In genomic region chr21:46472246-46472645, GRCh38 we compare ENCODE assay signal across 13 cellular contexts. TPM values are rescaled to one million over a fixed set of nuclear protein-coding genes. Genes with fewer than 3 reads are reported as not detected.
DNase-seq lines count a peak whose midpoint lies in the region; ATAC-seq, FAIRE-seq and TF ChIP-seq lines count a peak whose summit lies in the region.
"Had no signal": no experiment of that assay in that cellular context is flagged by ENCODE, and none has a peak within 500 bp of the region (broad histone marks: within the 10 kb centered on the region; RNA-seq: fewer than 3 reads in every experiment).

No MANE protein-coding gene starts in this region.

- H3K4me3 Mint-ChIP-seq in CD4-positive, alpha-beta T cell: no peak overlapping the region
- H3K4me3 Mint-ChIP-seq in naive B cell: peak overlapping the region in 3 of 8 donors; percentile 6 to 57 (median 31)

- H3K36me3 ChIP-seq in K562 (ENCODE audit: control insufficient read depth, insufficient read depth, low read length) (peaks cover 15% of the 10 kb centered on the region; the same call in 2 of the 3 replicates), MG63 (peaks cover 21% of the 10 kb centered on the region)

- TF ChIP-seq RAD21 in K562 (CRISPR knock-in tag; conservative IDR thresholded peaks at IDR 0.05 in 1 of 2, IDR thresholded peaks at IDR 0.05 in 1 of 2): no peak

- ATAC-seq in CD4-positive, alpha-beta T cell (ENCODE audit: poor library complexity): peak; percentile 39
- peak; percentile 65 for ATAC-seq in K562
- ATAC-seq in naive B cell (ENCODE audit: low read depth in 2 of 2): peak; percentile 58 to 77
- no peak for ATAC-seq in HG03342 (IDR thresholded peaks at IDR 0.05; ENCODE audit: unreplicated experiment)
- ATAC-seq in HG02798 (IDR thresholded peaks at IDR 0.05; ENCODE audit: poor library complexity, unreplicated experiment): no peak

- BruUV-seq in K562 (replicated peaks; lab: Mats Ljungman, UMichigan): no TSS peak

- in situ Hi-C loops in K562 (cut with MboI): no loop called here

- 0 out of 2 replicates have a peak, but pooled peaks have one; percentile 42 for TF ChIP-seq POLR2A in K562 (conservative IDR thresholded peaks at IDR 0.05)

- intact Hi-C loops in CD4-positive, alpha-beta T cell (cut with DNase I, micrococcal nuclease): no loop called here
- intact Hi-C loops in K562 (cut with micrococcal nuclease): no loop called here

- no peaks in the 10 kb centered on the region for H3K27me3 ChIP-seq in CD4-positive, alpha-beta T cell (ENCODE audit: control insufficient read depth, insufficient read depth, low read length)
- H3K27me3 ChIP-seq in K562 (ENCODE audit: control insufficient read depth in 2 of 2, insufficient read depth in 2 of 2, low read length in 2 of 2) (no peaks in the 10 kb centered on the region), MG63 (no peaks in the 10 kb centered on the region)

- H2AFZ ChIP-seq in K562 (ENCODE audit: low read depth, low read length): no peak overlapping the region

- H3K9me1 ChIP-seq in K562 (ENCODE audit: control insufficient read depth, insufficient read depth, low read length): no peaks in the 10 kb centered on the region

- no peaks in the 10 kb centered on the region; the same call in 1 of the 2 replicates for H4K20me1 ChIP-seq in K562 (replicated peaks; ENCODE audit: control insufficient read depth, insufficient read depth, low read length)

- H3K27me3 Mint-ChIP-seq in CD4-positive, alpha-beta T cell: no peaks in the 10 kb centered on the region
- no peaks in the 10 kb centered on the region for H3K27me3 Mint-ChIP-seq in naive B cell

- peaks cover 63% of the 10 kb centered on the region for H3K4me1 Mint-ChIP-seq in CD4-positive, alpha-beta T cell (ENCODE audit: low read depth)
- H3K4me1 Mint-ChIP-seq in naive B cell: peaks cover 18 to 32% (median 32%) of the 10 kb centered on the region in 3 donors

- no peaks in the 10 kb centered on the region for H3K79me2 ChIP-seq in K562 (ENCODE audit: control insufficient read depth, insufficient read depth, low read length)

- POLR2A ChIA-PET in CD4-positive, alpha-beta T cell (lab: Charles Lee): interaction anchor here (1.0 to 4.0 kb wide), 2 partner anchors 14 to 163 kb away, joined by 6 to 10 read pairs; partner anchors contain the start of genes DIP2A and PRMT2
- POLR2A ChIA-PET in K562 (lab: Yijun Ruan, JAX): interaction anchor here (0.5 to 6.3 kb wide), 7 partner anchors 10 to 65 kb away, joined by 3 to 47 read pairs (median 4); partner anchors contain the start of gene DIP2A

- 79% methylated on average over 6 of the region's 6 CpGs for WGBS in K562 (ENCODE audit: insufficient coverage, low coverage, missing lambda C conversion rate)

- H3K36me3 Mint-ChIP-seq in CD4-positive, alpha-beta T cell (ENCODE audit: low read depth): peaks cover 53% of the 10 kb centered on the region
- H3K36me3 Mint-ChIP-seq in naive B cell: peaks cover 0 to 11% of the 10 kb centered on the region in 2 donors

- FAIRE-seq in K562 (lab: Jason Lieb, UNC): peak; percentile 44

- H3K4me2 ChIP-seq in K562 (ENCODE audit: insufficient read depth, low read length): no peak overlapping the region

- CTCF ChIA-PET in CD4-positive, alpha-beta T cell (lab: Charles Lee): no interaction called here
- CTCF ChIA-PET in K562 (lab: Yijun Ruan, JAX; ENCODE audit: low intra/inter-chr PET ratio): no interaction called here

- no peak for TF ChIP-seq EP300 in K562 (IDR thresholded peaks at IDR 0.05; ENCODE audit: low read length)

- peak overlapping the region; percentile 25 for H3K27ac Mint-ChIP-seq in CD4-positive, alpha-beta T cell
- peak overlapping the region in 4 of 6 donors; percentile 6 to 89 (median 24) for H3K27ac Mint-ChIP-seq in naive B cell

- no peak overlapping the region for H3K4me3 ChIP-seq in K562
- no peak overlapping the region for H3K4me3 ChIP-seq in MG63
- H3K4me3 ChIP-seq: skin epidermis had no signal

- no peaks in the 10 kb centered on the region for H3K4me1 ChIP-seq in K562 (replicated peaks in 1 of 2; ENCODE audit: control insufficient read depth in 2 of 2, insufficient read depth in 2 of 2, low read length in 2 of 2)

- H3K27ac ChIP-seq in CD4-positive, alpha-beta T cell (ENCODE audit: low read depth, low read length): no peak overlapping the region
- no peak overlapping the region for H3K27ac ChIP-seq in K562 (ENCODE audit: extremely low read depth, low read depth, low read length)
- H3K27ac ChIP-seq: skin epidermis had no signal

- no peak for TF ChIP-seq CTCF in CD4-positive, alpha-beta T cell (IDR thresholded peaks at IDR 0.05)
- TF ChIP-seq CTCF in K562 (IDR thresholded peaks at IDR 0.05 in 2 of 3, conservative IDR thresholded peaks at IDR 0.05 in 1 of 3; ENCODE audit: insufficient read depth in 2 of 3, low read depth in 1 of 3, low read length in 3 of 3): no peak

- DNase-seq in CD4-positive, alpha-beta T cell: no peak
- DNase-seq in NCI-H2029 (lab: John Stamatoyannopoulos, UW): peak; percentile 42
- DNase-seq in K562 (ENCODE audit: extremely low read depth in 1 of 4, low spot score in 3 of 4): no peak
- no peak for DNase-seq in naive B cell
- DNase-seq in MG63: no peak
- DNase-seq in activated CD4-positive, alpha-beta T cell treated with anti-CD3 and anti-CD28 coated beads, Interleukin-2, amount 50 U/mL, for 4 hours: no peak
- DNase-seq: activated T-cell treated with anti-CD3 and anti-CD28 coated beads, Interleukin-2, amount 50 U/mL, for 48 hours; CD8-positive, alpha-beta memory T cell; NCI-H1436 treated with DMSO at 0.1 percent for 48 hours; T-helper 9 cell had no signal

- H3K9ac ChIP-seq in K562 (ENCODE audit: insufficient read depth in 1 of 2, low read depth in 2 of 2, low read length in 2 of 2): peak overlapping the region in 1 of 2 experiments; percentile 11; a peak in 1 of 4 replicates

- no peaks in the 10 kb centered on the region for H3K9me3 ChIP-seq in CD4-positive, alpha-beta T cell (ENCODE audit: control insufficient read depth, low read length)
- H3K9me3 ChIP-seq in K562 (replicated peaks; ENCODE audit: control insufficient read depth, insufficient read depth, low read depth, low read length) (no peaks in the 10 kb centered on the region), MG63 (no peaks in the 10 kb centered on the region)

- H3K9me3 Mint-ChIP-seq in CD4-positive, alpha-beta T cell: no peaks in the 10 kb centered on the region
- H3K9me3 Mint-ChIP-seq in naive B cell: peaks cover 0 to 4% (median 0%) of the 10 kb centered on the region in 7 donors
- H3K9me3 Mint-ChIP-seq: CD8-positive, alpha-beta memory T cell had no signal

TF ChIP-seq in K562, 482 proteins besides CTCF, POLR2A, EP300 and RAD21 (continues in another document):
- peak; percentile 71 for TF ChIP-seq CEBPG (CRISPR knock-in tag; IDR thresholded peaks at IDR 0.05)
- TF ChIP-seq CEBPG (tag; conservative IDR thresholded peaks at IDR 0.05 in 1 of 2, IDR thresholded peaks at IDR 0.05 in 1 of 2): no peak
- no peak for TF ChIP-seq ZNF311 (CRISPR knock-in tag; IDR thresholded peaks at IDR 0.05)
- TF ChIP-seq ZC3H4 (CRISPR knock-in tag; IDR thresholded peaks at IDR 0.05; ENCODE audit: borderline replicate concordance): no peak
- TF ChIP-seq, protein P1, sequence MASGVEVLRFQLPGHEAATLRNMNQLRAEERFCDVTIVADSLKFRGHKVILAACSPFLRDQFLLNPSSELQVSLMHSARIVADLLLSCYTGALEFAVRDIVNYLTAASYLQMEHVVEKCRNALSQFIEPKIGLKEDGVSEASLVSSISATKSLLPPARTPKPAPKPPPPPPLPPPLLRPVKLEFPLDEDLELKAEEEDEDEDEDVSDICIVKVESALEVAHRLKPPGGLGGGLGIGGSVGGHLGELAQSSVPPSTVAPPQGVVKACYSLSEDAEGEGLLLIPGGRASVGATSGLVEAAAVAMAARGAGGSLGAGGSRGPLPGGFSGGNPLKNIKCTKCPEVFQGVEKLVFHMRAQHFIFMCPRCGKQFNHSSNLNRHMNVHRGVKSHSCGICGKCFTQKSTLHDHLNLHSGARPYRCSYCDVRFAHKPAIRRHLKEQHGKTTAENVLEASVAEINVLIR (CRISPR knock-in tag; IDR thresholded peaks at IDR 0.05): no peak
- no peak for TF ChIP-seq RFX1 (IDR thresholded peaks at IDR 0.05)
- peak; percentile 12; the same call in 1 of the 2 replicates for TF ChIP-seq SOX6 (IDR thresholded peaks at IDR 0.05)
- no peak for TF ChIP-seq ZNF780A (CRISPR knock-in tag; IDR thresholded peaks at IDR 0.05)
- no peak for TF ChIP-seq SIRT6 (IDR thresholded peaks at IDR 0.05; ENCODE audit: low read depth, low read length)
- 0 out of 2 replicates have a peak, but pooled peaks have one; percentile 37 for TF ChIP-seq ZNF224 (CRISPR knock-in tag; IDR thresholded peaks at IDR 0.05)
- TF ChIP-seq NUFIP1 (IDR thresholded peaks at IDR 0.05; ENCODE audit: partially characterized antibody): no peak
- TF ChIP-seq TRIM24 (IDR thresholded peaks at IDR 0.05): no peak
- peak; percentile 45 to 55 for TF ChIP-seq NRF1 (conservative IDR thresholded peaks at IDR 0.05 in 1 of 2, IDR thresholded peaks at IDR 0.05 in 1 of 2)
- TF ChIP-seq NCOA2 (IDR thresholded peaks at IDR 0.05; ENCODE audit: partially characterized antibody in 2 of 2): no peak
- TF ChIP-seq DMBX1 (CRISPR knock-in tag; IDR thresholded peaks at IDR 0.05; ENCODE audit: borderline replicate concordance): no peak

RNA-seq across cellular contexts. Expression of gene DIP2A, which starts 13.6 kb away (rescaled TPM):
- total RNA-seq in CD4-positive, alpha-beta T cell: 10 to 100 TPM; 61.2 to 66.1 TPM
- 344 and 474 TPM in 2 replicates for total RNA-seq in K562 (2011; cell fraction: chromatin; rRNA removed; ENCODE audit: low replicate concordance)
- total RNA-seq in K562 (2011; cell fraction: nucleolus; rRNA removed): 211 and 231 TPM in 2 replicates
- total RNA-seq in K562 (2011; cell fraction: nucleoplasm; rRNA removed): 245 and 258 TPM in 2 replicates
- total RNA-seq in K562 (2014; rRNA removed) (13.8 and 19.7 TPM in 2 replicates), K562 (2014; rRNA removed; fragmentation: Illumina TruSeq; extraction: Trizol) (14.9 and 19.1 TPM in 2 replicates), K562 (2015; rRNA removed; fragmentation: Illumina TruSeq; extraction: Trizol) (19.6 and 20.3 TPM in 2 replicates), K562 (2021) (31.1 and 32.3 TPM in 2 replicates)
- polyA plus RNA-seq in K562 (2011; rRNA removed) (34.5 and 41.3 TPM in 2 replicates), K562 (2014; fragmentation: Illumina TruSeq; extraction: Trizol) (21.3 and 23.9 TPM in 2 replicates), K562 (2014; fragmentation: Nextera tagmentation; extraction: Ambion mirVana) (1 to 10 TPM; 4.3 to 4.6 TPM), K562 (2014; rRNA removed) (30.0 and 31.1 TPM in 2 replicates), naive B cell (ENCODE audit: low read depth in 6 of 6) (10 to 100 TPM in 1 of 6 donors, 1 to 10 TPM in 4, under 1 TPM in 1; 0.34 to 12.4 (median 7.3) TPM)
- polyA plus RNA-seq in K562 (2011; cell fraction: cytosol; rRNA removed): 22.5 and 24.1 TPM in 2 replicates
- 167 and 196 TPM in 2 replicates for polyA plus RNA-seq in K562 (2011; cell fraction: nucleus; rRNA removed)
- polyA plus RNA-seq in K562 (2012): 21.7 and 36.7 TPM in 2 replicates
- polyA minus RNA-seq in K562 (2011; rRNA and poly(A)+ RNA removed): 48.3 and 48.8 TPM in 2 replicates
- polyA minus RNA-seq in K562 (2011; cell fraction: cytosol; rRNA and poly(A)+ RNA removed): 21.6 and 23.7 TPM in 2 replicates
- 89.9 and 113 TPM in 2 replicates for polyA minus RNA-seq in K562 (2011; cell fraction: nucleus; rRNA and poly(A)+ RNA removed)
- 15.9 and 32.1 TPM in 2 replicates for total RNA-seq in MG63 (2014; rRNA removed; shearing (Covaris generic); ENCODE audit: low replicate concordance)

Comparison
In these comparisons a context has a peak if more than half of its experiments do, and no peak if none do; other contexts are left out.
1. ATAC-seq: peak in CD4-positive, alpha-beta T cell (single experiment), K562 (single experiment) and naive B cell (2 of 2); none in HG03342 (single experiment) and HG02798 (single experiment).